ENCODE assay signal across 8 cellular contexts in the genomic region with DNA sequence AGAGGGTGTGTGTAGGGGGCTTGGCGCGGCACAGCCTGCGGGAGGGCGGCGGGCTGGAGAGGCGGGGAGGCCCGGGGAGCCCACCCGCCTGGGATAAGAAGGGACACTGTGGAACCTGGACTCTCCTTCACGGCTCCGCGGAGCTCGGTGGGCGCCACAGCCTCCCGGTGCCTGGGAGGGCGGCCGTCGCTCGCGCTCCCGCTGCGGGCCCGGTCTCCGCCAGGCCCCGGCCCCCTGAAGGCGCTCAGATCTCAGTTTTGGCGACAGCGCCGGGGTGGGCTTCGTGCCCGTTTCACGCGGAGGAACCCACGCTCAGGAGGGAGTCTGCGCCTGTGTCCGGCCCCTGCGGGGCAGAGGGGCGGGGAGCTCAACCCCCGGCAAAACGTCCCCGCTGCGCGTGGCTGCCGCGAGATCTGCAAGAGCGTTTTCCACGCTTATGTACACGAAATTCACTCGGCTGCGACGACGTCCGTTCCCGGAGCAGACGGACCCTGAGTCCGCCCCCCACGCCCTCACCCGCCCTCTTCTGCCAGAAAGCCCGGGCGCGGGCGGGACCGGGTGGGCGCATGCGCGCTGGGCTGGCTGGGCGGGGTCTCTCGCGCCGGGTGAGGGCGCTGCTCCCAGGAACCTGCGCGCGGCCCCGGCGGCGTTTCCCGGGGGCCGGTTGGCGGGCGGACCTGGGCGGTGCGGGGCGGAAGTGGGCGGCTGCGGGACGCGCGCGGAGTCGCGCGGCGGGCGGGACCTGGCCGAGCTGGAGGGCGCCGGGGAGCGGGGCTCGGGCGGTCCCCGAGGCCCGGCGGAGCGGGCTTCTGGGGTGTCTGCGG. TPM values are rescaled to one million over a fixed set of nuclear protein-coding genes. Genes with fewer than 3 reads are reported as not detected.
DNase-seq lines count a peak whose midpoint lies in the region; ATAC-seq, FAIRE-seq and TF ChIP-seq lines count a peak whose summit lies in the region.

A gene (plus strand): TSS at position 704 of the 824 bp plus-strand sequence.

- WGBS in adipose tissue, 3 donors = 1 to 2% (median 2%) methylated on average over 89 to 105 of the region's 105 CpGs
- 1 to 4% (median 2%) methylated on average over 17 to 105 of the region's 105 CpGs for WGBS in heart left ventricle, 4 donors
- 5 to 15% methylated on average over 8 to 31 of the region's 105 CpGs for WGBS in upper lobe of left lung, 2 donors

- H3K27ac ChIP-seq in adipose tissue (ENCODE audit: low read depth, low read length) (no peak within 1 kb of the TSS), heart left ventricle (peak within 1 kb of the TSS; percentile 51 to 95 (median 86)), upper lobe of left lung (peak within 1 kb of the TSS; percentile 76 to 92 (median 84))

- H3K36me3 ChIP-seq in heart left ventricle = peaks cover 0 to 37% (median 29%) of the 10 kb centered on the region in 9 donors
- H3K36me3 ChIP-seq in upper lobe of left lung = peaks cover 2 to 27% (median 18%) of the 10 kb centered on the region in 4 donors

- no peaks in the 10 kb centered on the region for H3K27me3 ChIP-seq in heart left ventricle
- no peaks in the 10 kb centered on the region for H3K27me3 ChIP-seq in upper lobe of left lung

- DNase-seq in GM12891 (ENCODE audit: insufficient read length, low spot score) = peak; percentile 100
- peak; percentile 85 to 95 (median 94) for DNase-seq in NCI-H1417 (lab: John Stamatoyannopoulos, UW)
- peak; percentile 90 to 97 (median 93) for DNase-seq in T-helper 1 cell
- DNase-seq in heart left ventricle = peak; percentile 94 to 98 (median 95)
- DNase-seq in posterior vena cava (ENCODE audit: low spot score) = peak; percentile 98
- DNase-seq in upper lobe of left lung = peak; percentile 94 to 100

- no peak for TF ChIP-seq POLR2A in GM12891 (IDR thresholded peaks at IDR 0.05; ENCODE audit: low read depth, low read length)
- peak in 1 of 2 donors; percentile 90 for TF ChIP-seq POLR2A in heart left ventricle (IDR thresholded peaks at IDR 0.05)
- peak in 1 of 4 donors; percentile 77 for TF ChIP-seq POLR2A in upper lobe of left lung (IDR thresholded peaks at IDR 0.05)

- peaks cover 7 to 41% (median 26%) of the 10 kb centered on the region in 12 donors for H3K4me1 ChIP-seq in heart left ventricle
- H3K4me1 ChIP-seq in upper lobe of left lung = peaks cover 23 to 30% (median 25%) of the 10 kb centered on the region in 4 donors

- peak in 4 of 12 donors; percentile 7 to 30 (median 24) for TF ChIP-seq CTCF in heart left ventricle (IDR thresholded peaks at IDR 0.05)
- peak in 4 of 6 experiments; percentile 5 to 54 (median 11) for TF ChIP-seq CTCF in upper lobe of left lung (IDR thresholded peaks at IDR 0.05)

- peak; percentile 98 for FAIRE-seq in GM12891 (lab: Jason Lieb, UNC)

- H3K4me3 ChIP-seq in heart left ventricle (peak within 1 kb of the TSS; percentile 76 to 100 (median 99)), upper lobe of left lung (peak within 1 kb of the TSS; percentile 99 to 100 (median 100))

- intact Hi-C loops in heart left ventricle (cut with DNase I) = loop anchor here in 1 of 10 donors (1.0 kb wide), 1 partner anchor 14 kb away; a partner anchor contains a TSS
- intact Hi-C loops in posterior vena cava (cut with DNase I) = no loop called here

- ATAC-seq in HG02678 (IDR thresholded peaks at IDR 0.05; ENCODE audit: unreplicated experiment) (peak; percentile 84), heart left ventricle (peak; percentile 68 to 89 (median 86)), upper lobe of left lung (ENCODE audit: low FRiP score in 2 of 2) (peak; percentile 89 to 96)

- no peak for TF ChIP-seq EP300 in upper lobe of left lung (IDR thresholded peaks at IDR 0.05)

- H3K9me3 ChIP-seq in heart left ventricle (no peaks in the 10 kb centered on the region), upper lobe of left lung (no peaks in the 10 kb centered on the region)

TF ChIP-seq in GM12891, 5 proteins besides CTCF, POLR2A, EP300 and RAD21:
- TF ChIP-seq POLR2AphosphoS5 (IDR thresholded peaks at IDR 0.05; ENCODE audit: low read depth, low read length) (0 out of 2 replicates have a peak, but pooled peaks have one; percentile 33), TAF1 (IDR thresholded peaks at IDR 0.05; ENCODE audit: low read depth, low read length) (no peak), PAX5 (IDR thresholded peaks at IDR 0.05; ENCODE audit: insufficient read depth, low read length, severe bottlenecking) (peak; percentile 72), POU2F2 (IDR thresholded peaks at IDR 0.05; ENCODE audit: low read depth, low read length) (no peak), SPI1 (IDR thresholded peaks at IDR 0.05; ENCODE audit: low read depth, low read length) (no peak)

RNA-seq across cellular contexts. Expression of the gene that starts here (rescaled TPM):
- polyA plus RNA-seq in GM12891 (2012; ENCODE audit: low read depth, missing spikeins) = 30.7 TPM
- polyA plus RNA-seq in adipose tissue (10 to 100 TPM; 36.1 to 38.9 (median 37.9) TPM), heart left ventricle (10 to 100 TPM; 31.4 to 77.8 TPM)
- total RNA-seq in heart left ventricle (10 to 100 TPM; 32.5 to 55.5 (median 38.1) TPM), posterior vena cava (10 to 100 TPM; 33.3 to 36.7 TPM), upper lobe of left lung (10 to 100 TPM; 31.8 to 55.6 (median 49.8) TPM)
